25 cellular contexts compared by ENCODE assay signal in the genomic region with DNA sequence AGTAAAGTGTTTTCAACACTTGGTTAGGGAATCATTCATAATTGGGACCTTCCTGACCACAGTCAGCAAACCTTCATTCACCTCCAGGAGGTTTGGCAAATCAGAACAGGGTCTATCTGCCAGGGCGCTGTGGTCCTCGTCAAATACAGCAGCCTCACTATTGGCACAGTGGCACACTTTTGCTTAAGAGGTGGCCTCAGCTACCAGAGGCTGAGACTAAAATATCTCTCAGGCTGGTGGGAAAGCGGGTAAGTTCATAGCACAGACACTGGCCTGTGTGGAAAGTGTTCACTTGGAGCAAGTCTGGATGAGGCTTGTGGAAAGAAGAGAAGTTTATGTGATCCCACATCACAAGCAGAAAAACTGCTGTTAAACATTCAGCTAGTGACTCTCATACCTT.
"Had no signal": no experiment of that assay in that cellular context is flagged by ENCODE, and none has a peak within 500 bp of the region (broad histone marks: within the 10 kb centered on the region; RNA-seq: fewer than 3 reads in every experiment).

No MANE protein-coding gene starts in this region.

- H3K4me3 ChIP-seq: heart left ventricle, lung, ovary, right atrium auricular region, right lobe of liver, suprapubic skin, thoracic aorta, tibial artery, upper lobe of right lung had no signal

- H3K9me3 ChIP-seq: heart left ventricle, ovary, right atrium auricular region, right lobe of liver, suprapubic skin, thoracic aorta, tibial artery, upper lobe of right lung had no signal

- DNase-seq: glutamatergic neuron; heart left ventricle; islet precursor cell; naive B cell; natural killer cell; nucleus accumbens; ovary; right lobe of liver; stimulated activated CD4-positive, alpha-beta T cell treated with anti-CD3 and anti-CD28 coated beads, Interleukin-12 subunit alpha, Interleukin-12 subunit beta, amount 100 ng/mL, for 4 hours; stimulated activated CD4-positive, alpha-beta T cell treated with anti-CD3 and anti-CD28 coated beads, Interleukin-15, amount 100 ng/mL, for 24 hours; stimulated activated CD4-positive, alpha-beta T cell treated with anti-CD3 and anti-CD28 coated beads, Interleukin-2, amount 100 ng/mL, for 24 hours; stimulated activated CD4-positive, alpha-beta T cell treated with anti-CD3 and anti-CD28 coated beads, Interleukin-4, amount 100 ng/mL, for 1 hour; stimulated activated naive B cell treated with anti-CD40 and anti-IgM and Interleukin-4, amounts not matched to agents 10 μg/mL and 1 μg/mL and 100 μg/mL, for 72 hours; tibial artery; trophoblast cell; upper lobe of right lung had no signal

- ATAC-seq: heart left ventricle; left lobe of liver; natural killer cell; right lobe of liver; stimulated activated naive B cell treated with anti-CD40 and anti-IgM and Interleukin-4, amounts not matched to agents 10 μg/mL and 1 μg/mL and 100 μg/mL, for 72 hours; upper lobe of right lung had no signal

- H3K4me3 Mint-ChIP-seq: memory B cell; naive B cell; natural killer cell; neural crest cell; stimulated activated naive B cell treated with anti-CD40 and anti-IgM and Interleukin-4, amounts not matched to agents 10 μg/mL and 1 μg/mL and 100 μg/mL, for 72 hours; stimulated activated naive CD8-positive, alpha-beta T cell treated with anti-CD3 and anti-CD28 coated beads, Interleukin-15, Interleukin-2, amounts not matched to agents 100 ng/mL and 50 ng/mL, for 24 hours had no signal

- H3K27me3 ChIP-seq: ovary, right atrium auricular region, right lobe of liver, suprapubic skin, tibial artery, upper lobe of right lung had no signal

- H3K4me1 Mint-ChIP-seq: memory B cell; naive B cell; natural killer cell; stimulated activated naive B cell treated with anti-CD40 and anti-IgM and Interleukin-4, amounts not matched to agents 10 μg/mL and 1 μg/mL and 100 μg/mL, for 72 hours had no signal

- H3K27ac Mint-ChIP-seq: memory B cell; naive B cell; natural killer cell; progenitor cell of endocrine pancreas; stimulated activated naive B cell treated with anti-CD40 and anti-IgM and Interleukin-4, amounts not matched to agents 10 μg/mL and 1 μg/mL and 100 μg/mL, for 72 hours; stimulated activated naive CD8-positive, alpha-beta T cell treated with anti-CD3 and anti-CD28 coated beads, Interleukin-15, Interleukin-2, amounts not matched to agents 100 ng/mL and 50 ng/mL, for 24 hours had no signal

- H3K36me3 ChIP-seq: heart left ventricle, ovary, right atrium auricular region, right lobe of liver, suprapubic skin, thoracic aorta, tibial artery, upper lobe of right lung had no signal

- H3K4me1 ChIP-seq: right atrium auricular region, right lobe of liver, suprapubic skin, upper lobe of right lung had no signal

- H3K27ac ChIP-seq: heart left ventricle, ovary, right atrium auricular region, right lobe of liver, suprapubic skin, thoracic aorta, tibial artery, upper lobe of right lung had no signal

- H3K27me3 Mint-ChIP-seq: memory B cell, naive B cell, progenitor cell of endocrine pancreas had no signal

- H3K9me3 Mint-ChIP-seq: memory B cell had no signal

- H3K36me3 Mint-ChIP-seq: memory B cell; naive B cell; natural killer cell; stimulated activated naive B cell treated with anti-CD40 and anti-IgM and Interleukin-4, amounts not matched to agents 10 μg/mL and 1 μg/mL and 100 μg/mL, for 72 hours had no signal
